ENCODE assay signal across 1 cellular context in genomic region chr9:101485873-101486692, GRCh38.
TF ChIP-seq lines count a peak whose summit lies in the region.

No MANE protein-coding gene starts in this region.

TF ChIP-seq in K562, 482 proteins besides CTCF, POLR2A, EP300 and RAD21 (continued from another document):
- TF ChIP-seq ATF3 (IDR thresholded peaks at IDR 0.05) (peak; percentile 59), ATF3 (CRISPR knock-in tag; conservative IDR thresholded peaks at IDR 0.05) (no peak), ATF7 (IDR thresholded peaks at IDR 0.05) (peak; percentile 40; the same call in 1 of the 2 replicates), SRSF3 (IDR thresholded peaks at IDR 0.05; ENCODE audit: insufficient read depth, low read length) (no peak), E2F6 (IDR thresholded peaks at IDR 0.05; ENCODE audit: borderline replicate concordance in 1 of 2, extremely low read depth in 1 of 2, insufficient read depth in 1 of 2, insufficient read length in 1 of 2, low read depth in 1 of 2, low read length in 1 of 2, poor library complexity in 1 of 2, severe bottlenecking in 1 of 2) (peak; percentile 8 to 19), POLR2AphosphoS5 (IDR thresholded peaks at IDR 0.05; ENCODE audit: control insufficient read depth, insufficient read depth, low read depth, low read length) (peak; percentile 52), HNRNPLL (IDR thresholded peaks at IDR 0.05; ENCODE audit: low read depth, low read length, poor library complexity, severe bottlenecking) (no peak), CTCFL (IDR thresholded peaks at IDR 0.05; ENCODE audit: borderline replicate concordance, insufficient read depth, low read depth, low read length, poor library complexity, severe bottlenecking) (peak; percentile 3), TGIF2 (CRISPR knock-in tag; IDR thresholded peaks at IDR 0.05) (no peak), MYC (IDR thresholded peaks at IDR 0.05; ENCODE audit: low read depth, low read length) (0 out of 2 replicates have a peak, but pooled peaks have one; percentile 42), MYC (CRISPR knock-in tag; IDR thresholded peaks at IDR 0.05; ENCODE audit: borderline replicate concordance, low read depth) (no peak), EP400 (IDR thresholded peaks at IDR 0.05) (peak; percentile 31; the same call in 1 of the 2 replicates), CREM (IDR thresholded peaks at IDR 0.05; ENCODE audit: low read depth) (peak; percentile 50; the same call in 1 of the 2 replicates), KDM4B (IDR thresholded peaks at IDR 0.05; ENCODE audit: borderline replicate concordance in 2 of 2, low read depth in 1 of 2) (0 out of 4 replicates have a peak, but pooled peaks of 1 of the 2 experiments have one; percentile 14), ZFX (CRISPR knock-in tag; IDR thresholded peaks at IDR 0.05) (peak; percentile 28; the same call in 1 of the 2 replicates), RBFOX2 (IDR thresholded peaks at IDR 0.05; ENCODE audit: low read depth, low read length) (peak; percentile 74), TRIM25 (IDR thresholded peaks at IDR 0.05; ENCODE audit: borderline replicate concordance) (no peak), HMGN3 (IDR thresholded peaks at IDR 0.05; ENCODE audit: borderline replicate concordance, extremely low read depth, insufficient read length, low read depth, low read length) (peak; percentile 48), POLR2G (IDR thresholded peaks at IDR 0.05; ENCODE audit: low read depth, low read length) (peak; percentile 53), GABPB2 (CRISPR knock-in tag; conservative IDR thresholded peaks at IDR 0.05) (no peak), YY1 (IDR thresholded peaks at IDR 0.05; ENCODE audit: borderline replicate concordance in 1 of 3, control insufficient read depth in 1 of 3, extremely low read depth in 1 of 3, insufficient read depth in 3 of 3, insufficient read length in 1 of 3, insufficient replicate concordance in 2 of 3, low read depth in 1 of 3, low read length in 2 of 3) (peak in 2 of 3 experiments; percentile 12 to 54), TSHZ1 (CRISPR knock-in tag; IDR thresholded peaks at IDR 0.05) (no peak), SMAD2 (IDR thresholded peaks at IDR 0.05; ENCODE audit: low read depth, low read length) (no peak), PRDM10 (IDR thresholded peaks at IDR 0.05; ENCODE audit: partially characterized antibody) (peak; percentile 12), JUND (IDR thresholded peaks at IDR 0.05; ENCODE audit: borderline replicate concordance, low read depth, low read length) (peak; percentile 62), JUND (tag; IDR thresholded peaks at IDR 0.05; ENCODE audit: borderline replicate concordance, low read depth, low read length) (peak; percentile 17; the same call in 1 of the 3 replicates), CHD2 (IDR thresholded peaks at IDR 0.05; ENCODE audit: low read depth, low read length) (peak; percentile 55; the same call in 1 of the 2 replicates), GMEB1 (CRISPR knock-in tag; IDR thresholded peaks at IDR 0.05) (no peak), SUPT5H (IDR thresholded peaks at IDR 0.05) (peak; percentile 35), CBFB (CRISPR knock-in tag; IDR thresholded peaks at IDR 0.05) (peak; percentile 23; the same call in 1 of the 2 replicates), ESRRA (IDR thresholded peaks at IDR 0.05; ENCODE audit: borderline replicate concordance, low read depth) (0 out of 2 replicates have a peak, but pooled peaks have one; percentile 22), POLR2H (tag; IDR thresholded peaks at IDR 0.05; ENCODE audit: low read depth) (no peak), TAF15 (IDR thresholded peaks at IDR 0.05; ENCODE audit: low read depth, low read length) (no peak), ZNF354B (CRISPR knock-in tag; IDR thresholded peaks at IDR 0.05) (no peak)
